ENCODE assay signal across 9 cellular contexts in genomic region chr4:113692809-113693411, GRCh38.
DNase-seq lines count a peak whose midpoint lies in the region; ATAC-seq and TF ChIP-seq lines count a peak whose summit lies in the region.
"Had no signal": no experiment of that assay in that cellular context is flagged by ENCODE, and none has a peak within 500 bp of the region (broad histone marks: within the 10 kb centered on the region; RNA-seq: fewer than 3 reads in every experiment).

No MANE protein-coding gene starts in this region.

- H3K4me1 ChIP-seq in skeletal muscle satellite cell (ENCODE audit: control insufficient read depth, insufficient read depth, low read length) (peaks cover 9% of the 10 kb centered on the region), right lobe of liver (peaks cover 0 to under 1% (median 0%) of the 10 kb centered on the region in 4 donors)

- intact Hi-C loops in right lobe of liver (cut with DNase I) = no loop called here

- TF ChIP-seq POLR2A in right lobe of liver (IDR thresholded peaks at IDR 0.05) = no peak

- peak; percentile 51 for DNase-seq in SIG-M5 treated with dmso at 0.1 percent for 504 hours (lab: John Stamatoyannopoulos, UW; ENCODE audit: unreplicated experiment)
- no peak for DNase-seq in SIG-M5 (lab: John Stamatoyannopoulos, UW)
- no peak for DNase-seq in right lobe of liver
- DNase-seq in NCI-H2107 (lab: John Stamatoyannopoulos, UW) = no peak
- no peak for DNase-seq in NCI-H510A treated with DMSO at 0.1 percent for 48 hours (lab: John Stamatoyannopoulos, UW)

- H3K4me3 ChIP-seq in SU-DHL-6 (ENCODE audit: insufficient read depth, low read length, poor library complexity, severe bottlenecking) (no peak overlapping the region), skeletal muscle satellite cell (ENCODE audit: low read length) (no peak overlapping the region), right lobe of liver (no peak overlapping the region)

- H3F3A ChIP-seq in SU-DHL-6 (ENCODE audit: insufficient read depth) = no peaks in the 10 kb centered on the region

- H3K9me2 ChIP-seq in SU-DHL-6 (replicated peaks; ENCODE audit: insufficient read depth, low read length) = no peaks in the 10 kb centered on the region

- no peaks in the 10 kb centered on the region for H4K20me1 ChIP-seq in SU-DHL-6 (ENCODE audit: low read depth, low read length)

- no peak overlapping the region for H3K27ac ChIP-seq in SU-DHL-6 (ENCODE audit: low read depth, low read length)
- H3K27ac ChIP-seq in right lobe of liver = no peak overlapping the region
- H3K27ac ChIP-seq: 22Rv1 had no signal

- peak; percentile 64 for ATAC-seq in HG02973 (IDR thresholded peaks at IDR 0.05; ENCODE audit: unreplicated experiment)
- ATAC-seq in right lobe of liver = no peak

- 77% methylated on average over 3 of the region's 3 CpGs for WGBS in right lobe of liver (ENCODE audit: insufficient coverage, low coverage, low lambda C conversion rate, missing lambda C conversion rate)

- H3K9me3 ChIP-seq in SU-DHL-6 (ENCODE audit: insufficient read depth, low read length) (no peaks in the 10 kb centered on the region), skeletal muscle satellite cell (replicated peaks; ENCODE audit: low read length) (no peaks in the 10 kb centered on the region), right lobe of liver (no peaks in the 10 kb centered on the region)

- H3K9ac ChIP-seq in SU-DHL-6 (ENCODE audit: low read length) (no peak overlapping the region), skeletal muscle satellite cell (ENCODE audit: low read depth, low read length) (no peak overlapping the region)

- TF ChIP-seq CTCF in SU-DHL-6 (IDR thresholded peaks at IDR 0.05; ENCODE audit: insufficient read depth, low read length, poor library complexity, severe bottlenecking) (no peak), right lobe of liver (IDR thresholded peaks at IDR 0.05) (no peak)

- H2AFZ ChIP-seq in SU-DHL-6 (ENCODE audit: low read depth, low read length, severe bottlenecking) = no peak overlapping the region

- H3K79me2 ChIP-seq in SU-DHL-6 (ENCODE audit: insufficient read depth, low read length) = no peaks in the 10 kb centered on the region; the same call in 1 of the 2 replicates

- H3K27me3 ChIP-seq in SU-DHL-6 (ENCODE audit: low read length) (no peaks in the 10 kb centered on the region), skeletal muscle satellite cell (ENCODE audit: control insufficient read depth, insufficient read depth, low read length) (no peaks in the 10 kb centered on the region), right lobe of liver (no peaks in the 10 kb centered on the region)

- peak overlapping the region; percentile 27 for H3K4me2 ChIP-seq in SU-DHL-6 (ENCODE audit: low read depth, low read length, poor library complexity, severe bottlenecking)
- peak overlapping the region; percentile 35 for H3K4me2 ChIP-seq in skeletal muscle satellite cell (ENCODE audit: low read length)

- H3K36me3 ChIP-seq in SU-DHL-6 (ENCODE audit: low read length) (no peaks in the 10 kb centered on the region), skeletal muscle satellite cell (ENCODE audit: insufficient read depth, low read length) (no peaks in the 10 kb centered on the region), right lobe of liver (no peaks in the 10 kb centered on the region)
